15 cellular contexts compared by ENCODE assay signal in the genomic region with DNA sequence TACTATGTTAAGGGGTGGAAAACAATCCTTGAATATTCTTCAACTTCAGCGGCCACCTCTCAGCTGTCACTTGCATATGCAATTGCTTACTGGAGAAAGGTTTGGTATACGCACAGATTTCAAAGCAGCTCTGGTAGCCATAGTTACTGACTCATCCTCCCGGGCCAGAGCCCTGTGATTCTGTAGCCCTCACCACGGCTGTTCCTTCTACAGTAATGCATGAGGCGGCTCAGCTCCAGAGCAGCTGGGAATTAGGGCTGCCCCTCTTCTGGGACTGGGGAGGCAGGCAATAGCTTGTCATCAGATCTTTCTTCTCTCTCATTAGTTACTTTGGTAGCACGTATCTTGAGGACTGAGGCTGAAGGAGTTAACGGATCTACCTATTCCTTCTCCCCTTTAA. TPM values are rescaled to one million over a fixed set of nuclear protein-coding genes. Genes with fewer than 3 reads are reported as not detected.
DNase-seq lines count a peak whose midpoint lies in the region; ATAC-seq and TF ChIP-seq lines count a peak whose summit lies in the region.
"Had no signal": no experiment of that assay in that cellular context is flagged by ENCODE, and none has a peak within 500 bp of the region (broad histone marks: within the 10 kb centered on the region; RNA-seq: fewer than 3 reads in every experiment).

No MANE protein-coding gene starts in this region.

- no peaks in the 10 kb centered on the region for H3K27me3 ChIP-seq in SJCRH30
- no peaks in the 10 kb centered on the region for H3K27me3 ChIP-seq in osteoblast (ENCODE audit: insufficient read depth, low read length)
- H3K27me3 ChIP-seq in hepatocyte, result no peaks in the 10 kb centered on the region

- TF ChIP-seq CTCF in osteoblast (IDR thresholded peaks at IDR 0.05; ENCODE audit: extremely low read depth, low read depth, low read length), result no peak
- TF ChIP-seq CTCF in hepatocyte (IDR thresholded peaks at IDR 0.05; ENCODE audit: poor library complexity), result no peak

- WGBS in hepatocyte (ENCODE audit: low lambda C conversion rate, missing lambda C conversion rate), result 78% methylated on average over 7 of the region's 7 CpGs

- no peak overlapping the region for H3K4me3 ChIP-seq in SJCRH30
- no peak overlapping the region for H3K4me3 ChIP-seq in osteoblast (ENCODE audit: insufficient read depth, low read length)
- H3K4me3 ChIP-seq in hepatocyte, result no peak overlapping the region
- H3K4me3 ChIP-seq: skin epidermis had no signal

- DNase-seq in EH (ENCODE audit: low read depth) (peak; percentile 20), SJCRH30 (peak; percentile 41 to 61), fibroblast of peridontal ligament (ENCODE audit: extremely low read depth) (peak; percentile 54), osteoblast (ENCODE audit: insufficient read length, low spot score, missing footprints) (peak; percentile 59), hepatocyte (ENCODE audit: low spot score) (no peak), NCI-H446 (lab: John Stamatoyannopoulos, UW) (no peak), HuH-7.5 (ENCODE audit: low spot score) (no peak)
- DNase-seq: activated naive CD4-positive, alpha-beta T cell treated with anti-CD3 and anti-CD28 coated beads, Interleukin-2, amount 10 ng/mL, durations not matched to agents 7 days and 5 days; central memory CD4-positive, alpha-beta T cell; KBM-7; NCI-H187 treated with DMSO at 0.1 percent for 48 hours; OCI-M1; WERI-Rb-1 had no signal

- no peak overlapping the region for H2AFZ ChIP-seq in osteoblast (ENCODE audit: low read length)
- no peak overlapping the region for H2AFZ ChIP-seq in hepatocyte

- H3K9me3 ChIP-seq in SJCRH30 (replicated peaks), result no peaks in the 10 kb centered on the region
- H3K9me3 ChIP-seq in osteoblast (ENCODE audit: low read depth, low read length), result no peaks in the 10 kb centered on the region
- H3K9me3 ChIP-seq in hepatocyte (ENCODE audit: low read depth), result no peaks in the 10 kb centered on the region

- no peaks in the 10 kb centered on the region for H3K9me2 ChIP-seq in hepatocyte (replicated peaks; ENCODE audit: insufficient read depth)

- ATAC-seq in HG03045 (IDR thresholded peaks at IDR 0.05; ENCODE audit: unreplicated experiment), result no peak

- no peaks in the 10 kb centered on the region for H4K20me1 ChIP-seq in osteoblast (ENCODE audit: insufficient read depth, low read length)
- H4K20me1 ChIP-seq in hepatocyte (ENCODE audit: insufficient read depth, poor library complexity, severe bottlenecking), result no peaks in the 10 kb centered on the region

- peak overlapping the region; percentile 52 for H3K27ac ChIP-seq in SJCRH30
- H3K27ac ChIP-seq in osteoblast (ENCODE audit: low read depth, low read length), result no peak overlapping the region
- no peak overlapping the region for H3K27ac ChIP-seq in hepatocyte
- H3K27ac ChIP-seq: skin epidermis, WERI-Rb-1 had no signal

- peaks cover 27% of the 10 kb centered on the region for H3K4me1 ChIP-seq in SJCRH30
- H3K4me1 ChIP-seq in osteoblast (ENCODE audit: insufficient read depth, low read length), result peaks cover 9% of the 10 kb centered on the region
- H3K4me1 ChIP-seq in hepatocyte (ENCODE audit: insufficient read depth), result peaks cover 6% of the 10 kb centered on the region

- H3K4me2 ChIP-seq in osteoblast (ENCODE audit: insufficient read depth, low read length) (no peak overlapping the region), hepatocyte (no peak overlapping the region)

- peaks cover 61% of the 10 kb centered on the region for H3K36me3 ChIP-seq in SJCRH30
- peaks cover 65% of the 10 kb centered on the region for H3K36me3 ChIP-seq in osteoblast (ENCODE audit: insufficient read depth, low read length)
- no peaks in the 10 kb centered on the region for H3K36me3 ChIP-seq in hepatocyte (replicated peaks; ENCODE audit: insufficient read depth, low read depth)
- H3K36me3 ChIP-seq: WERI-Rb-1 had no signal

- no peaks in the 10 kb centered on the region for H3K79me2 ChIP-seq in osteoblast (ENCODE audit: insufficient read depth, low read length)
- no peaks in the 10 kb centered on the region for H3K79me2 ChIP-seq in hepatocyte

RNA-seq across cellular contexts. Expression of a gene that starts 54.9 kb away (rescaled TPM):
- total RNA-seq in SJCRH30 (2014; rRNA removed; shearing (Covaris generic)), result 62.8 and 64.7 TPM in 2 replicates
- total RNA-seq in osteoblast, result 42.3 and 44.5 TPM in 2 replicates
- 9.0 and 12.2 TPM in 2 replicates for total RNA-seq in hepatocyte
- 15.0 and 23.6 TPM in 2 replicates for polyA plus RNA-seq in hepatocyte

Comparison
In these comparisons a context has a peak if more than half of its experiments do, and no peak if none do; other contexts are left out.
1. DNase-seq: peak in EH (single experiment), SJCRH30 (2 of 2), fibroblast of peridontal ligament (single experiment) and osteoblast (single experiment); none in hepatocyte (single experiment), NCI-H446 (0 of 2) and HuH-7.5 (single experiment).